In the genomic region with DNA sequence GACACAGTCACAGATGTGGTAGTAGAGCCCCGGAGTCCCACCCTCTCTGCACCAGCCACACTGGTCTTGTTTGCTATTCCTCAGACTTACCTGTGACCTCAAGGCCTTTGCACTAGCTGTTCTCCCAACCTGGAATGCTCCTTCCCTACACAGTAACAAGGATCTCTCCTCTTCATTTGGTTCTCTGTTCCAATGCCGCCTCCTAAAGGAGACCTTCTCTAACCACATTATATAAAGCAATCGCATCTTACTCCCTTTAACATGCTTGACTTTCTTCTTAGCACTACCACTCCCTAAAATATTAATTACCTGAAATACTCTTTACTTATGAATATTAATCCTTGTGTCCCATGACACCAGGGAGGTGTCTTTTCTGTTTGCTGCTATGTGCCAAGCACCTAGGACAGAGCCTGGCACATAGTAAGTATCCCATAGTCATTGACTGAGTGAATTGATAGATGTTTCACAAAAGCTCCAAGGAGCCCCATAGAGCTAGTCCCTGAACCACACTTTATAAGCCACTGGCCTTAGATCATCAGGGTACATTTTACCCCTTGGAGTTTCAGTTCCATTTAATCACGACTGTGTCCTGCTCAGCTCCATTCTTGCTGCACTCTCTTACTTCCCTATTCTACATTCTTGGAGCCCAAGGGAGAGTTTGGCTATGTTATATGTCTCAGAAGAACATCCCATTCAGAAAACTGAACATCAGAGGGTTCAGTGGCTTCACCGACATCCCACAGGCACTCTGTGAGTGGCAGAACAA, we compare ENCODE assay signal across 20 cellular contexts.
DNase-seq lines count a peak whose midpoint lies in the region; ATAC-seq and TF ChIP-seq lines count a peak whose summit lies in the region.
"Had no signal": no experiment of that assay in that cellular context is flagged by ENCODE, and none has a peak within 500 bp of the region (broad histone marks: within the 10 kb centered on the region; RNA-seq: fewer than 3 reads in every experiment).

No MANE protein-coding gene starts in this region.

- no peak for TF ChIP-seq CTCF in WTC11 (IDR thresholded peaks at IDR 0.05)

- no peak overlapping the region for H3K4me3 Mint-ChIP-seq in WTC11
- no peak overlapping the region for H3K4me3 Mint-ChIP-seq in stimulated activated naive B cell treated with anti-CD40 and anti-IgM and Interleukin-4, amounts not matched to agents 10 μg/mL and 1 μg/mL and 100 μg/mL, for 72 hours
- H3K4me3 Mint-ChIP-seq: CD8-positive, alpha-beta T cell; T-cell had no signal

- POLR2A ChIA-PET in WTC11 (lab: Charles Lee) = interaction anchor here (0.7 kb wide), 1 partner anchor 376 kb away, joined by 3 read pairs; no protein-coding TSS in a partner anchor

- CTCF ChIA-PET in WTC11 (lab: Charles Lee) = interaction anchor here (0.6 to 1.5 kb wide), 2 partner anchors 30 to 319 kb away, joined by 4 to 8 read pairs; no protein-coding TSS in a partner anchor

- no peaks in the 10 kb centered on the region for H3K9me3 Mint-ChIP-seq in WTC11
- peaks cover 0 to 4% of the 10 kb centered on the region in 2 donors for H3K9me3 Mint-ChIP-seq in stimulated activated naive B cell treated with anti-CD40 and anti-IgM and Interleukin-4, amounts not matched to agents 10 μg/mL and 1 μg/mL and 100 μg/mL, for 72 hours
- H3K9me3 Mint-ChIP-seq: CD8-positive, alpha-beta T cell; T-cell had no signal

- H3K27ac Mint-ChIP-seq in WTC11 = no peak overlapping the region
- H3K27ac Mint-ChIP-seq in stimulated activated naive B cell treated with anti-CD40 and anti-IgM and Interleukin-4, amounts not matched to agents 10 μg/mL and 1 μg/mL and 100 μg/mL, for 72 hours = no peak overlapping the region
- H3K27ac Mint-ChIP-seq: CD8-positive, alpha-beta T cell; T-cell had no signal

- peak; percentile 17 for DNase-seq in NOMO-1 treated with DMSO at 0.1 percent for 48 hours (lab: John Stamatoyannopoulos, UW; ENCODE audit: unreplicated experiment)
- DNase-seq in NOMO-1 treated with dmso at 0.1 percent for 144 hours (lab: John Stamatoyannopoulos, UW; ENCODE audit: unreplicated experiment) = no peak
- DNase-seq in NCI-H69 (lab: John Stamatoyannopoulos, UW) = peak; percentile 2
- no peak for DNase-seq in WTC11 (ENCODE audit: low spot score)
- no peak for DNase-seq in stimulated activated naive B cell treated with anti-CD40 and anti-IgM and Interleukin-4, amounts not matched to agents 10 μg/mL and 1 μg/mL and 100 μg/mL, for 72 hours
- DNase-seq: AML-193; CD8-positive, alpha-beta T cell; KG1; NCI-H1092; NCI-H1436; NCI-H187 treated with DMSO at 0.1 percent for 48 hours; NCI-H2227 treated with DMSO at 0.1 percent for 48 hours; NCI-H510A; NCI-H748 treated with DMSO at 0.1 percent for 48 hours; Right ventricle myocardium superior; T-cell had no signal

- no peaks in the 10 kb centered on the region for H3K27me3 Mint-ChIP-seq in WTC11 (ENCODE audit: low read depth)
- no peaks in the 10 kb centered on the region for H3K27me3 Mint-ChIP-seq in stimulated activated naive B cell treated with anti-CD40 and anti-IgM and Interleukin-4, amounts not matched to agents 10 μg/mL and 1 μg/mL and 100 μg/mL, for 72 hours
- H3K27me3 Mint-ChIP-seq: T-cell had no signal

- ATAC-seq in WTC11 (peak; percentile 44), GM18909 (IDR thresholded peaks at IDR 0.05; ENCODE audit: poor library complexity, unreplicated experiment) (no peak), HG03354 (IDR thresholded peaks at IDR 0.05; ENCODE audit: poor library complexity, severe bottlenecking, unreplicated experiment) (no peak), HG03432 (IDR thresholded peaks at IDR 0.05; ENCODE audit: unreplicated experiment) (no peak)
- peak; percentile 85 to 96 for ATAC-seq in stimulated activated naive B cell treated with anti-CD40 and anti-IgM and Interleukin-4, amounts not matched to agents 10 μg/mL and 1 μg/mL and 100 μg/mL, for 72 hours (replicated peaks)
- ATAC-seq: CD8-positive, alpha-beta T cell; SK-N-SH treated with all-trans-retinoic acid at 6 μM for 48 hours; T-cell had no signal

- H3K4me1 Mint-ChIP-seq in WTC11 = peaks cover 4% of the 10 kb centered on the region; the same call in 1 of the 2 replicates
- peaks cover 0 to 9% of the 10 kb centered on the region in 2 donors for H3K4me1 Mint-ChIP-seq in stimulated activated naive B cell treated with anti-CD40 and anti-IgM and Interleukin-4, amounts not matched to agents 10 μg/mL and 1 μg/mL and 100 μg/mL, for 72 hours
- H3K4me1 Mint-ChIP-seq: T-cell had no signal

- H3K36me3 Mint-ChIP-seq in WTC11 = no peaks in the 10 kb centered on the region
- peaks cover 0 to 2% of the 10 kb centered on the region in 2 donors for H3K36me3 Mint-ChIP-seq in stimulated activated naive B cell treated with anti-CD40 and anti-IgM and Interleukin-4, amounts not matched to agents 10 μg/mL and 1 μg/mL and 100 μg/mL, for 72 hours
- H3K36me3 Mint-ChIP-seq: CD8-positive, alpha-beta T cell; T-cell had no signal

TF ChIP-seq in WTC11, 78 proteins besides CTCF, POLR2A, EP300 and RAD21 (continues in another document):
- TF ChIP-seq FOXJ3 (CRISPR knock-in tag; IDR thresholded peaks at IDR 0.05; ENCODE audit: borderline replicate concordance) (no peak), RELA (CRISPR knock-in tag; IDR thresholded peaks at IDR 0.05; ENCODE audit: borderline replicate concordance) (no peak), GTF2I (CRISPR knock-in tag; conservative IDR thresholded peaks at IDR 0.05) (no peak), CREM (CRISPR knock-in tag; IDR thresholded peaks at IDR 0.05) (no peak), SMAD3 (CRISPR knock-in tag; IDR thresholded peaks at IDR 0.05; ENCODE audit: borderline replicate concordance) (no peak), ELF4 (CRISPR knock-in tag; IDR thresholded peaks at IDR 0.05; ENCODE audit: low read depth) (no peak)
- TF ChIP-seq, protein P1, sequence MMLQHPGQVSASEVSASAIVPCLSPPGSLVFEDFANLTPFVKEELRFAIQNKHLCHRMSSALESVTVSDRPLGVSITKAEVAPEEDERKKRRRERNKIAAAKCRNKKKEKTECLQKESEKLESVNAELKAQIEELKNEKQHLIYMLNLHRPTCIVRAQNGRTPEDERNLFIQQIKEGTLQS (CRISPR knock-in tag; conservative IDR thresholded peaks at IDR 0.05) = no peak
- TF ChIP-seq, protein P2, sequence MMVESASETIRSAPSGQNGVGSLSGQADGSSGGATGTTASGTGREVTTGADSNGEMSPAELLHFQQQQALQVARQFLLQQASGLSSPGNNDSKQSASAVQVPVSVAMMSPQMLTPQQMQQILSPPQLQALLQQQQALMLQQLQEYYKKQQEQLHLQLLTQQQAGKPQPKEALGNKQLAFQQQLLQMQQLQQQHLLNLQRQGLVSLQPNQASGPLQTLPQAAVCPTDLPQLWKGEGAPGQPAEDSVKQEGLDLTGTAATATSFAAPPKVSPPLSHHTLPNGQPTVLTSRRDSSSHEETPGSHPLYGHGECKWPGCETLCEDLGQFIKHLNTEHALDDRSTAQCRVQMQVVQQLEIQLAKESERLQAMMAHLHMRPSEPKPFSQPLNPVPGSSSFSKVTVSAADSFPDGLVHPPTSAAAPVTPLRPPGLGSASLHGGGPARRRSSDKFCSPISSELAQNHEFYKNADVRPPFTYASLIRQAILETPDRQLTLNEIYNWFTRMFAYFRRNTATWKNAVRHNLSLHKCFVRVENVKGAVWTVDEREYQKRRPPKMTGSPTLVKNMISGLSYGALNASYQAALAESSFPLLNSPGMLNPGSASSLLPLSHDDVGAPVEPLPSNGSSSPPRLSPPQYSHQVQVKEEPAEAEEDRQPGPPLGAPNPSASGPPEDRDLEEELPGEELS (CRISPR knock-in tag; IDR thresholded peaks at IDR 0.05) = no peak
- TF ChIP-seq, protein P3, sequence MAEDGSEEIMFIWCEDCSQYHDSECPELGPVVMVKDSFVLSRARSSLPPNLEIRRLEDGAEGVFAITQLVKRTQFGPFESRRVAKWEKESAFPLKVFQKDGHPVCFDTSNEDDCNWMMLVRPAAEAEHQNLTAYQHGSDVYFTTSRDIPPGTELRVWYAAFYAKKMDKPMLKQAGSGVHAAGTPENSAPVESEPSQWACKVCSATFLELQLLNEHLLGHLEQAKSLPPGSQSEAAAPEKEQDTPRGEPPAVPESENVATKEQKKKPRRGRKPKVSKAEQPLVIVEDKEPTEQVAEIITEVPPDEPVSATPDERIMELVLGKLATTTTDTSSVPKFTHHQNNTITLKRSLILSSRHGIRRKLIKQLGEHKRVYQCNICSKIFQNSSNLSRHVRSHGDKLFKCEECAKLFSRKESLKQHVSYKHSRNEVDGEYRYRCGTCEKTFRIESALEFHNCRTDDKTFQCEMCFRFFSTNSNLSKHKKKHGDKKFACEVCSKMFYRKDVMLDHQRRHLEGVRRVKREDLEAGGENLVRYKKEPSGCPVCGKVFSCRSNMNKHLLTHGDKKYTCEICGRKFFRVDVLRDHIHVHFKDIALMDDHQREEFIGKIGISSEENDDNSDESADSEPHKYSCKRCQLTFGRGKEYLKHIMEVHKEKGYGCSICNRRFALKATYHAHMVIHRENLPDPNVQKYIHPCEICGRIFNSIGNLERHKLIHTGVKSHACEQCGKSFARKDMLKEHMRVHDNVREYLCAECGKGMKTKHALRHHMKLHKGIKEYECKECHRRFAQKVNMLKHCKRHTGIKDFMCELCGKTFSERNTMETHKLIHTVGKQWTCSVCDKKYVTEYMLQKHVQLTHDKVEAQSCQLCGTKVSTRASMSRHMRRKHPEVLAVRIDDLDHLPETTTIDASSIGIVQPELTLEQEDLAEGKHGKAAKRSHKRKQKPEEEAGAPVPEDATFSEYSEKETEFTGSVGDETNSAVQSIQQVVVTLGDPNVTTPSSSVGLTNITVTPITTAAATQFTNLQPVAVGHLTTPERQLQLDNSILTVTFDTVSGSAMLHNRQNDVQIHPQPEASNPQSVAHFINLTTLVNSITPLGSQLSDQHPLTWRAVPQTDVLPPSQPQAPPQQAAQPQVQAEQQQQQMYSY (CRISPR knock-in tag; IDR thresholded peaks at IDR 0.05) = no peak

Comparison
In these comparisons a context has a peak if more than half of its experiments do, and no peak if none do; other contexts are left out.
1. DNase-seq: peak in NOMO-1 treated with DMSO at 0.1 percent for 48 hours (single experiment) and NCI-H69 (single experiment); none in NOMO-1 treated with dmso at 0.1 percent for 144 hours (single experiment), WTC11 (single experiment) and stimulated activated naive B cell treated with anti-CD40 and anti-IgM and Interleukin-4, amounts not matched to agents 10 μg/mL and 1 μg/mL and 100 μg/mL, for 72 hours (single experiment).
2. ATAC-seq: peak in WTC11 (single experiment) and stimulated activated naive B cell treated with anti-CD40 and anti-IgM and Interleukin-4, amounts not matched to agents 10 μg/mL and 1 μg/mL and 100 μg/mL, for 72 hours (2 of 2); none in GM18909 (single experiment), HG03354 (single experiment) and HG03432 (single experiment).